In genomic region chr1:4308826-4309225, GRCh38 we compare ENCODE assay signal across 33 cellular contexts.
"Had no signal": no experiment of that assay in that cellular context is flagged by ENCODE, and none has a peak within 500 bp of the region (broad histone marks: within the 10 kb centered on the region; RNA-seq: fewer than 3 reads in every experiment).

No MANE protein-coding gene starts in this region.

- H3K36me3 ChIP-seq: ascending aorta, breast epithelium, cardiac muscle cell, esophagus squamous epithelium, gastroesophageal sphincter, heart right ventricle, WERI-Rb-1 had no signal

- H3K27ac Mint-ChIP-seq: activated B cell treated with CpG ODN at 0.5 μM for 24 hours; activated CD8-positive, alpha-beta T cell treated with anti-CD3 and anti-CD28 coated beads for 36 hours; activated naive CD4-positive, alpha-beta T cell treated with anti-CD3 and anti-CD28 coated beads, Interleukin-2, amount 10 ng/mL, durations not matched to agents 7 days and 5 days; activated naive CD4-positive, alpha-beta T cell treated with anti-CD3 and anti-CD28 coated beads, Interleukin-2, amount 50 U/mL, for 72 hours; activated naive CD8-positive, alpha-beta T cell treated with anti-CD3 and anti-CD28 coated beads, Interleukin-2, amount 10 ng/mL, durations not matched to agents 7 days and 5 days; activated T-helper 17 cell treated with anti-CD3 and anti-CD28 coated beads, Interleukin-2, amount 50 U/mL, for 72 hours; brain; effector memory CD8-positive, alpha-beta T cell; T-cell; T-helper 1 cell treated with Interleukin-12 subunit alpha and Interleukin-12 subunit beta and Interleukin-4 antibody, amounts not matched to agents 30 μg/mL and 1 μg/mL, for 36 hours; T-helper 2 cell treated with Interferon-gamma antibody and Interleukin-4, amounts not matched to agents 5 μg/mL and 100 μg/mL, for 36 hours had no signal

- DNase-seq: activated B cell treated with CpG ODN at 0.5 μM for 24 hours; activated CD4-positive, alpha-beta T cell treated with anti-CD3 and anti-CD28 coated beads for 48 hours; activated CD4-positive, alpha-beta T cell treated with anti-CD3 and anti-CD28 coated beads, Interleukin-2, amount 50 U/mL, for 1 hour; activated CD4-positive, alpha-beta T cell treated with anti-CD3 and anti-CD28 coated beads, Interleukin-2, amount 50 U/mL, for 48 hours; activated CD8-positive, alpha-beta memory T cell treated with anti-CD3 and anti-CD28 coated beads for 24 hours; activated CD8-positive, alpha-beta T cell treated with anti-CD3 and anti-CD28 coated beads for 36 hours; activated gamma-delta T cell; activated naive CD4-positive, alpha-beta T cell; activated naive CD4-positive, alpha-beta T cell treated with anti-CD3 and anti-CD28 coated beads, Interleukin-2, amount 10 ng/mL, durations not matched to agents 7 days and 5 days; activated naive CD8-positive, alpha-beta T cell treated with anti-CD3 and anti-CD28 coated beads, Interleukin-2, amount 10 ng/mL, durations not matched to agents 7 days and 5 days; activated T-cell treated with anti-CD3 and anti-CD28 coated beads, Interleukin-2, amount 50 U/mL, for 4 hours; cortex of kidney; dermis blood vessel endothelial cell; effector CD4-positive, alpha-beta T cell; effector memory CD8-positive, alpha-beta T cell; esophagus squamous epithelium; foreskin melanocyte; heart right ventricle; T-cell; T1000; WERI-Rb-1 had no signal

- H3K4me3 Mint-ChIP-seq: activated B cell treated with CpG ODN at 0.5 μM for 24 hours; activated CD8-positive, alpha-beta T cell treated with anti-CD3 and anti-CD28 coated beads for 36 hours; activated naive CD4-positive, alpha-beta T cell treated with anti-CD3 and anti-CD28 coated beads, Interleukin-2, amount 10 ng/mL, durations not matched to agents 7 days and 5 days; activated naive CD8-positive, alpha-beta T cell treated with anti-CD3 and anti-CD28 coated beads, Interleukin-2, amount 10 ng/mL, durations not matched to agents 7 days and 5 days; activated T-cell treated with anti-CD3 and anti-CD28 coated beads, Interleukin-2, amount 50 U/mL, for 4 hours; activated T-helper 17 cell treated with anti-CD3 and anti-CD28 coated beads, Interleukin-2, amount 50 U/mL, for 72 hours; brain; central memory CD8-positive, alpha-beta T cell; effector memory CD8-positive, alpha-beta T cell; T-cell; T-helper 1 cell treated with Interleukin-12 subunit alpha and Interleukin-12 subunit beta and Interleukin-4 antibody, amounts not matched to agents 30 μg/mL and 1 μg/mL, for 36 hours; T-helper 2 cell treated with Interferon-gamma antibody and Interleukin-4, amounts not matched to agents 5 μg/mL and 100 μg/mL, for 36 hours had no signal

- H3K9me3 Mint-ChIP-seq: activated T-cell treated with anti-CD3 and anti-CD28 coated beads, Interleukin-2, amount 50 U/mL, for 4 hours had no signal

- H3K4me1 ChIP-seq: ascending aorta, breast epithelium, esophagus squamous epithelium, gastroesophageal sphincter had no signal

- H3K27me3 ChIP-seq: ascending aorta, breast epithelium, cardiac muscle cell, heart right ventricle had no signal

- H3K27ac ChIP-seq: ascending aorta, breast epithelium, cardiac muscle cell, epithelial cell of prostate, esophagus squamous epithelium, gastroesophageal sphincter, heart right ventricle, WERI-Rb-1 had no signal

- H3K4me1 Mint-ChIP-seq: activated B cell treated with CpG ODN at 0.5 μM for 24 hours; activated naive CD4-positive, alpha-beta T cell treated with anti-CD3 and anti-CD28 coated beads, Interleukin-2, amount 10 ng/mL, durations not matched to agents 7 days and 5 days; activated naive CD8-positive, alpha-beta T cell treated with anti-CD3 and anti-CD28 coated beads, Interleukin-2, amount 10 ng/mL, durations not matched to agents 7 days and 5 days; activated T-helper 17 cell treated with anti-CD3 and anti-CD28 coated beads, Interleukin-2, amount 50 U/mL, for 72 hours; brain; central memory CD8-positive, alpha-beta T cell; T-cell had no signal

- H3K27me3 Mint-ChIP-seq: activated B cell treated with CpG ODN at 0.5 μM for 24 hours; activated CD8-positive, alpha-beta T cell treated with anti-CD3 and anti-CD28 coated beads for 36 hours; activated naive CD4-positive, alpha-beta T cell treated with anti-CD3 and anti-CD28 coated beads, Interleukin-2, amount 10 ng/mL, durations not matched to agents 7 days and 5 days had no signal

- ATAC-seq: activated CD4-positive, CD25-positive, alpha-beta regulatory T cell treated with anti-CD3 and anti-CD28 coated beads, Interleukin-2, amount 50 U/mL, for 24 hours; activated CD8-positive, alpha-beta T cell treated with anti-CD3 and anti-CD28 coated beads for 36 hours; activated naive CD4-positive, alpha-beta T cell treated with anti-CD3 and anti-CD28 coated beads, Interleukin-2, amount 50 U/mL, for 72 hours; activated T-cell treated with anti-CD3 and anti-CD28 coated beads, Interleukin-2, amount 50 U/mL, for 4 hours; activated T-helper 17 cell treated with anti-CD3 and anti-CD28 coated beads, Interleukin-2, amount 50 U/mL, for 72 hours; effector memory CD8-positive, alpha-beta T cell; gastroesophageal sphincter; heart right ventricle; T-cell had no signal

- H3K36me3 Mint-ChIP-seq: activated naive CD4-positive, alpha-beta T cell treated with anti-CD3 and anti-CD28 coated beads, Interleukin-2, amount 10 ng/mL, durations not matched to agents 7 days and 5 days; activated naive CD8-positive, alpha-beta T cell treated with anti-CD3 and anti-CD28 coated beads, Interleukin-2, amount 10 ng/mL, durations not matched to agents 7 days and 5 days; brain; T-cell had no signal

- H3K4me3 ChIP-seq: ascending aorta, breast epithelium, cardiac muscle cell, esophagus squamous epithelium, gastroesophageal sphincter, heart right ventricle had no signal
